11 cellular contexts compared by ENCODE assay signal in the genomic region with DNA sequence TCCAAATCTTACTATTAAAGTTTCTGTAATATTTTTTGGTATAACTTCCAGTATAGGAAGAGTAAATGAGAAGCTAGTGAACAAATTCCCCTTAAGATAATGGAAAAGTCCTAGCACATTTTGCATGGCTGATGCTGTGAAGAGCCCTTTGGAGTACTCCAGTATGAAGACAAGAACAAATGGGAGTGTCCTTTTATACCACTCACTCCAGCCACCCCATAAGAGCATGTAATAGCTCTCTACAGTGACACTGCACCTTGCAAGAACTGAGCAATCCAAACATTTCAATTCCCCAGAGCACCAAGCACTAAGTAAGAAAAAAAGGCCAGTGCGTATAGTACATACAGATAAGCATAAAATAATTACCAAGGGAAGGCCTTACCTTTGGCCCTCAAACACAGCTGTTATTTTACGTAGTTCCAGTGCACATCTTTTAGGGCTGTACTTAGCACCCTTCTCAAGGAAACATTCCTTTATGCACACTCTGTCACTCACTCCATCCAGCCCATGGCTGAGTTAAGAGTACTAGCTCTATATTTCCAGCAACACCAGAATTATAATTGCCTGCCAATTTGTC.
"Had no signal": no experiment of that assay in that cellular context is flagged by ENCODE, and none has a peak within 500 bp of the region (broad histone marks: within the 10 kb centered on the region; RNA-seq: fewer than 3 reads in every experiment).

No MANE protein-coding gene starts in this region.

- ATAC-seq: effector memory CD8-positive, alpha-beta T cell; natural killer cell; psoas muscle; right cardiac atrium had no signal

- H3K27me3 ChIP-seq: ovary, suprapubic skin had no signal

- H3K27ac ChIP-seq: ovary, psoas muscle, suprapubic skin had no signal

- DNase-seq: activated CD4-positive, alpha-beta T cell treated with anti-CD3 and anti-CD28 coated beads, Interleukin-2, amount 50 U/mL, for 4 hours; activated gamma-delta T cell treated with Interleukin-2 at 50 U/mL for 16 hours; dermis blood vessel endothelial cell; effector memory CD8-positive, alpha-beta T cell; natural killer cell; ovary; psoas muscle; right cardiac atrium; stimulated activated CD4-positive, alpha-beta T cell treated with anti-CD3 and anti-CD28 coated beads, Interleukin-2, amount 100 ng/mL, for 48 hours; trophoblast cell had no signal

- H3K4me3 ChIP-seq: ovary, psoas muscle, suprapubic skin had no signal

- H3K9me3 ChIP-seq: ovary, psoas muscle, suprapubic skin had no signal

- H3K36me3 ChIP-seq: ovary, suprapubic skin had no signal
